In the genomic region with DNA sequence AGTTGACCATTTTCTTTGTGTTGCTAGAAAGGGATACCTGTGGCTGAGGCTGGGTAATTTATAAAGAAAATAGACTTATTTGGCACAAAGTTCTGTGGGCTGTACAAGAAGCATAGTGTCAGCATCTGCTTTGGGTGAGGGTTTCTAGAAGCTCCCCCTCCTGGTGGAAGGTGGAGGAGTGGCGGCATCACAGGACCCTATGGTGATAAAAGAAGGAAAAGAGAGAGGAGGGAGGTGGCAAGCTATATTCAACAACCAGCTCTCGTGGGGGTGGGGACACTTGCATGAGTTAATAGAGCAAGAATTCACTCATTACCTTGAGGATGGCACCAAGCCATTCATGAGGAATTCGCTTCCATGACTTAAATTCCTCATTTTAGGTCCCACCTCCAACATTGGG, we compare ENCODE assay signal across 1 cellular context.
TF ChIP-seq lines count a peak whose summit lies in the region.

No MANE protein-coding gene starts in this region.

TF ChIP-seq in GM12878, 131 proteins besides CTCF, POLR2A, EP300 and RAD21 (continued from another document):
- TF ChIP-seq, protein P1, sequence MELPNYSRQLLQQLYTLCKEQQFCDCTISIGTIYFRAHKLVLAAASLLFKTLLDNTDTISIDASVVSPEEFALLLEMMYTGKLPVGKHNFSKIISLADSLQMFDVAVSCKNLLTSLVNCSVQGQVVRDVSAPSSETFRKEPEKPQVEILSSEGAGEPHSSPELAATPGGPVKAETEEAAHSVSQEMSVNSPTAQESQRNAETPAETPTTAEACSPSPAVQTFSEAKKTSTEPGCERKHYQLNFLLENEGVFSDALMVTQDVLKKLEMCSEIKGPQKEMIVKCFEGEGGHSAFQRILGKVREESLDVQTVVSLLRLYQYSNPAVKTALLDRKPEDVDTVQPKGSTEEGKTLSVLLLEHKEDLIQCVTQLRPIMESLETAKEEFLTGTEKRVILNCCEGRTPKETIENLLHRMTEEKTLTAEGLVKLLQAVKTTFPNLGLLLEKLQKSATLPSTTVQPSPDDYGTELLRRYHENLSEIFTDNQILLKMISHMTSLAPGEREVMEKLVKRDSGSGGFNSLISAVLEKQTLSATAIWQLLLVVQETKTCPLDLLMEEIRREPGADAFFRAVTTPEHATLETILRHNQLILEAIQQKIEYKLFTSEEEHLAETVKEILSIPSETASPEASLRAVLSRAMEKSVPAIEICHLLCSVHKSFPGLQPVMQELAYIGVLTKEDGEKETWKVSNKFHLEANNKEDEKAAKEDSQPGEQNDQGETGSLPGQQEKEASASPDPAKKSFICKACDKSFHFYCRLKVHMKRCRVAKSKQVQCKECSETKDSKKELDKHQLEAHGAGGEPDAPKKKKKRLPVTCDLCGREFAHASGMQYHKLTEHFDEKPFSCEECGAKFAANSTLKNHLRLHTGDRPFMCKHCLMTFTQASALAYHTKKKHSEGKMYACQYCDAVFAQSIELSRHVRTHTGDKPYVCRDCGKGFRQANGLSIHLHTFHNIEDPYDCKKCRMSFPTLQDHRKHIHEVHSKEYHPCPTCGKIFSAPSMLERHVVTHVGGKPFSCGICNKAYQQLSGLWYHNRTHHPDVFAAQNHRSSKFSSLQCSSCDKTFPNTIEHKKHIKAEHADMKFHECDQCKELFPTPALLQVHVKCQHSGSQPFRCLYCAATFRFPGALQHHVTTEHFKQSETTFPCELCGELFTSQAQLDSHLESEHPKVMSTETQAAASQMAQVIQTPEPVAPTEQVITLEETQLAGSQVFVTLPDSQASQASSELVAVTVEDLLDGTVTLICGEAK (IDR thresholded peaks at IDR 0.05; ENCODE audit: borderline replicate concordance): no peak
- TF ChIP-seq SREBF1 (IDR thresholded peaks at IDR 0.05; ENCODE audit: low read length) (no peak), RB1 (IDR thresholded peaks at IDR 0.05; ENCODE audit: borderline replicate concordance) (no peak), YBX1 (IDR thresholded peaks at IDR 0.05) (no peak)
